In the genomic region with DNA sequence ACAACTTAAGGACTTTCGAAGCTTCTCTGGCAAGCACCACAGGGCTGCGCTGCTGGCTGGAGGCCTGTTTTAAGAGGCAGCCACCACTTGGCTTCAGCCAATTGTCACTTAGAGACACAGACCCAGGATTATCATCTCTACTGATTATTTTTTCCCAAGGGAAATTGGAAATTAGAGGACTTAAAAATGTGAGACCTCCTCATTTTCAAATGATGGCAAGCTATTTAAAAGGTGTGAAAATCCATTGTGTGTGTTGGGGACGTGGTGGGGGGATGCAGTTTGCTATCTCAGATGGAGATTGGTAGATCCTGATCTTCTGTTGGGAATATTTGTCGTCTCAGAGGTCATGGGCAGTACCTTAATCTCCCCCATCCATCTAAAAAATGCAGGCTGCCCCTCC, we compare ENCODE assay signal across 1 cellular context.
TF ChIP-seq lines count a peak whose summit lies in the region.

No MANE protein-coding gene starts in this region.

TF ChIP-seq in K562, 482 proteins besides CTCF, POLR2A, EP300 and RAD21:
- TF ChIP-seq HDAC3 (IDR thresholded peaks at IDR 0.05; ENCODE audit: borderline replicate concordance, partially characterized antibody) (no peak), GATA2 (CRISPR knock-in tag; IDR thresholded peaks at IDR 0.05) (no peak), NFIC (IDR thresholded peaks at IDR 0.05) (no peak), FUS (optimal IDR thresholded peaks at IDR 0.05; ENCODE audit: low read depth, low read length) (no peak), KDM2B (CRISPR knock-in tag; IDR thresholded peaks at IDR 0.05) (no peak), SRSF1 (IDR thresholded peaks at IDR 0.05; ENCODE audit: low read depth, low read length) (no peak), GTF2E2 (tag; IDR thresholded peaks at IDR 0.05) (no peak), SIN3B (IDR thresholded peaks at IDR 0.05; ENCODE audit: low read depth) (no peak), SNIP1 (IDR thresholded peaks at IDR 0.05; ENCODE audit: low read depth) (no peak), CREBBP (IDR thresholded peaks at IDR 0.05; ENCODE audit: low read depth, low read length) (no peak), TCFL5 (CRISPR knock-in tag; conservative IDR thresholded peaks at IDR 0.05) (no peak)
- TF ChIP-seq, protein P1, sequence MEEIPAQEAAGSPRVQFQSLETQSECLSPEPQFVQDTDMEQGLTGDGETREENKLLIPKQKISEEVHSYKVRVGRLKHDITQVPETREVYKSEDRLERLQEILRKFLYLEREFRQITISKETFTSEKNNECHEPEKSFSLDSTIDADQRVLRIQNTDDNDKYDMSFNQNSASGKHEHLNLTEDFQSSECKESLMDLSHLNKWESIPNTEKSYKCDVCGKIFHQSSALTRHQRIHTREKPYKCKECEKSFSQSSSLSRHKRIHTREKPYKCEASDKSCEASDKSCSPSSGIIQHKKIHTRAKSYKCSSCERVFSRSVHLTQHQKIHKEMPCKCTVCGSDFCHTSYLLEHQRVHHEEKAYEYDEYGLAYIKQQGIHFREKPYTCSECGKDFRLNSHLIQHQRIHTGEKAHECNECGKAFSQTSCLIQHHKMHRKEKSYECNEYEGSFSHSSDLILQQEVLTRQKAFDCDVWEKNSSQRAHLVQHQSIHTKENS (CRISPR knock-in tag; IDR thresholded peaks at IDR 0.05), result no peak
- TF ChIP-seq, protein P2, sequence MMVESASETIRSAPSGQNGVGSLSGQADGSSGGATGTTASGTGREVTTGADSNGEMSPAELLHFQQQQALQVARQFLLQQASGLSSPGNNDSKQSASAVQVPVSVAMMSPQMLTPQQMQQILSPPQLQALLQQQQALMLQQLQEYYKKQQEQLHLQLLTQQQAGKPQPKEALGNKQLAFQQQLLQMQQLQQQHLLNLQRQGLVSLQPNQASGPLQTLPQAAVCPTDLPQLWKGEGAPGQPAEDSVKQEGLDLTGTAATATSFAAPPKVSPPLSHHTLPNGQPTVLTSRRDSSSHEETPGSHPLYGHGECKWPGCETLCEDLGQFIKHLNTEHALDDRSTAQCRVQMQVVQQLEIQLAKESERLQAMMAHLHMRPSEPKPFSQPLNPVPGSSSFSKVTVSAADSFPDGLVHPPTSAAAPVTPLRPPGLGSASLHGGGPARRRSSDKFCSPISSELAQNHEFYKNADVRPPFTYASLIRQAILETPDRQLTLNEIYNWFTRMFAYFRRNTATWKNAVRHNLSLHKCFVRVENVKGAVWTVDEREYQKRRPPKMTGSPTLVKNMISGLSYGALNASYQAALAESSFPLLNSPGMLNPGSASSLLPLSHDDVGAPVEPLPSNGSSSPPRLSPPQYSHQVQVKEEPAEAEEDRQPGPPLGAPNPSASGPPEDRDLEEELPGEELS (CRISPR knock-in tag; IDR thresholded peaks at IDR 0.05; ENCODE audit: borderline replicate concordance), result no peak
- TF ChIP-seq, protein P3, sequence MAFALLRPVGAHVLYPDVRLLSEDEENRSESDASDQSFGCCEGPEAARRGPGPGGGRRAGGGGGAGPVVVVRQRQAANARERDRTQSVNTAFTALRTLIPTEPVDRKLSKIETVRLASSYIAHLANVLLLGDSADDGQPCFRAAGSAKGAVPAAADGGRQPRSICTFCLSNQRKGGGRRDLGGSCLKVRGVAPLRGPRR (CRISPR knock-in tag; IDR thresholded peaks at IDR 0.05), result no peak
